ENCODE assay signal across 23 cellular contexts in genomic region chr1:10857689-10858088, GRCh38.
DNase-seq lines count a peak whose midpoint lies in the region; ATAC-seq and TF ChIP-seq lines count a peak whose summit lies in the region.
"Had no signal": no experiment of that assay in that cellular context is flagged by ENCODE, and none has a peak within 500 bp of the region (broad histone marks: within the 10 kb centered on the region; RNA-seq: fewer than 3 reads in every experiment).

No MANE protein-coding gene starts in this region.

- H3K27ac Mint-ChIP-seq in brain (peak overlapping the region in 3 of 5 experiments; percentile 18 to 77 (median 76)), nephron (peak overlapping the region; percentile 21 to 79 (median 77)), endothelial cell (ENCODE audit: unreplicated experiment) (no peak overlapping the region)
- H3K27ac Mint-ChIP-seq: CD14-positive monocyte had no signal

- H3K27me3 ChIP-seq in left ventricle myocardium inferior (ENCODE audit: low read depth): peaks cover 31% of the 10 kb centered on the region
- no peaks in the 10 kb centered on the region for H3K27me3 ChIP-seq in gastrocnemius medialis
- H3K27me3 ChIP-seq: BE2C had no signal

- DNase-seq in left ventricle myocardium inferior (no peak), gastrocnemius medialis (peak; percentile 45 to 79), endothelial cell (ENCODE audit: low spot score) (no peak), NCI-H1048 (lab: John Stamatoyannopoulos, UW) (no peak), cerebellum (ENCODE audit: low spot score) (no peak)
- DNase-seq: 8988T; ACHN; BE2C; CD8-positive, alpha-beta memory T cell; DMS 273 treated with DMSO at 0.1 percent for 48 hours; DND-41; NCI-H1092; NCI-H1436; NCI-H187 treated with DMSO at 0.1 percent for 48 hours; NCI-H2107; NCI-H524; NCI-H748 treated with DMSO at 0.1 percent for 48 hours; PC-3 had no signal

- in situ Hi-C loops in gastrocnemius medialis (cut with MboI; ENCODE audit: low sequenced_read_pairs in 4 of 4): loop anchor here in 1 of 4 donors (10.0 kb wide), 1 partner anchor 63 kb away; the partner anchor contains the start of gene CASZ1

- peaks cover 10% of the 10 kb centered on the region for H3K27me3 Mint-ChIP-seq in brain
- peaks cover 47% of the 10 kb centered on the region for H3K27me3 Mint-ChIP-seq in nephron (ENCODE audit: low read depth)
- peaks cover 14% of the 10 kb centered on the region for H3K27me3 Mint-ChIP-seq in endothelial cell (ENCODE audit: unreplicated experiment)

- intact Hi-C loops in left ventricle myocardium inferior (cut with micrococcal nuclease): no loop called here
- intact Hi-C loops in gastrocnemius medialis (cut with DNase I; ENCODE audit: low total_unique reads): loop anchor here (2.0 to 10.0 kb wide), 2 partner anchors 111 to 1623 kb away; partner anchors contain the start of gene H6PD

- H3K27ac ChIP-seq in left ventricle myocardium inferior (replicated peaks): peak overlapping the region; percentile 81
- peak overlapping the region; percentile 91 to 99 (median 93) for H3K27ac ChIP-seq in gastrocnemius medialis
- H3K27ac ChIP-seq: SJSA1 had no signal

- peak; percentile 48 to 52 for ATAC-seq in gastrocnemius medialis
- ATAC-seq in GM19035 (IDR thresholded peaks at IDR 0.05; ENCODE audit: unreplicated experiment): no peak
- ATAC-seq: PC-3 had no signal

- H3K9me3 Mint-ChIP-seq in brain (peaks cover 4 to 10% (median 5%) of the 10 kb centered on the region in 5 experiments), nephron (peaks cover 11% of the 10 kb centered on the region), endothelial cell (ENCODE audit: unreplicated experiment) (peaks cover 5% of the 10 kb centered on the region)
- H3K9me3 Mint-ChIP-seq: CD8-positive, alpha-beta memory T cell had no signal

- H3K4me3 Mint-ChIP-seq in brain (no peak overlapping the region), nephron (peak overlapping the region in 1 of 3 experiments; percentile 17), endothelial cell (ENCODE audit: unreplicated experiment) (no peak overlapping the region)
- H3K4me3 Mint-ChIP-seq: CD14-positive monocyte; CD8-positive, alpha-beta memory T cell had no signal

- TF ChIP-seq CTCF in brain (conservative IDR thresholded peaks at IDR 0.05) (no peak), left ventricle myocardium inferior (IDR thresholded peaks at IDR 0.05; ENCODE audit: borderline replicate concordance) (no peak), nephron (IDR thresholded peaks at IDR 0.05; ENCODE audit: unreplicated experiment in 3 of 3) (no peak), gastrocnemius medialis (IDR thresholded peaks at IDR 0.05 in 4 of 5, conservative IDR thresholded peaks at IDR 0.05 in 1 of 5) (no peak), endothelial cell (IDR thresholded peaks at IDR 0.05; ENCODE audit: unreplicated experiment) (no peak)

- no peak overlapping the region for H3K4me3 ChIP-seq in left ventricle myocardium inferior
- peak overlapping the region in 1 of 4 donors; percentile 28 for H3K4me3 ChIP-seq in gastrocnemius medialis
- H3K4me3 ChIP-seq: SJSA1 had no signal

- H3K9me3 ChIP-seq in left ventricle myocardium inferior (replicated peaks) (no peaks in the 10 kb centered on the region), gastrocnemius medialis (no peaks in the 10 kb centered on the region)
- H3K9me3 ChIP-seq: BE2C had no signal

- H3K36me3 ChIP-seq in left ventricle myocardium inferior (no peaks in the 10 kb centered on the region), gastrocnemius medialis (no peaks in the 10 kb centered on the region)
- H3K36me3 ChIP-seq: BE2C, SJSA1 had no signal

- H3K36me3 Mint-ChIP-seq in brain: no peaks in the 10 kb centered on the region
- H3K36me3 Mint-ChIP-seq in nephron (ENCODE audit: low read depth): no peaks in the 10 kb centered on the region
- H3K36me3 Mint-ChIP-seq in endothelial cell (ENCODE audit: low read depth, unreplicated experiment): peaks cover 4% of the 10 kb centered on the region
- H3K36me3 Mint-ChIP-seq: CD14-positive monocyte; CD8-positive, alpha-beta memory T cell had no signal

- H3K4me1 Mint-ChIP-seq in brain (peaks cover 20% of the 10 kb centered on the region), nephron (peaks cover 26% of the 10 kb centered on the region), endothelial cell (ENCODE audit: unreplicated experiment) (no peaks in the 10 kb centered on the region)
- H3K4me1 Mint-ChIP-seq: CD14-positive monocyte; CD8-positive, alpha-beta memory T cell had no signal

- peaks cover 43% of the 10 kb centered on the region for H3K4me1 ChIP-seq in left ventricle myocardium inferior
- peaks cover 56 to 59% of the 10 kb centered on the region in 2 donors for H3K4me1 ChIP-seq in gastrocnemius medialis
- H3K4me1 ChIP-seq: BE2C, SJSA1 had no signal

- peak; percentile 77 to 78 for TF ChIP-seq POLR2A in gastrocnemius medialis (IDR thresholded peaks at IDR 0.05)

Comparison
In these comparisons a context has a peak if more than half of its experiments do, and no peak if none do; other contexts are left out.
1. DNase-seq: peak in gastrocnemius medialis (2 of 2); none in left ventricle myocardium inferior (single experiment), endothelial cell (single experiment), NCI-H1048 (single experiment) and cerebellum (single experiment).